In the genomic region with DNA sequence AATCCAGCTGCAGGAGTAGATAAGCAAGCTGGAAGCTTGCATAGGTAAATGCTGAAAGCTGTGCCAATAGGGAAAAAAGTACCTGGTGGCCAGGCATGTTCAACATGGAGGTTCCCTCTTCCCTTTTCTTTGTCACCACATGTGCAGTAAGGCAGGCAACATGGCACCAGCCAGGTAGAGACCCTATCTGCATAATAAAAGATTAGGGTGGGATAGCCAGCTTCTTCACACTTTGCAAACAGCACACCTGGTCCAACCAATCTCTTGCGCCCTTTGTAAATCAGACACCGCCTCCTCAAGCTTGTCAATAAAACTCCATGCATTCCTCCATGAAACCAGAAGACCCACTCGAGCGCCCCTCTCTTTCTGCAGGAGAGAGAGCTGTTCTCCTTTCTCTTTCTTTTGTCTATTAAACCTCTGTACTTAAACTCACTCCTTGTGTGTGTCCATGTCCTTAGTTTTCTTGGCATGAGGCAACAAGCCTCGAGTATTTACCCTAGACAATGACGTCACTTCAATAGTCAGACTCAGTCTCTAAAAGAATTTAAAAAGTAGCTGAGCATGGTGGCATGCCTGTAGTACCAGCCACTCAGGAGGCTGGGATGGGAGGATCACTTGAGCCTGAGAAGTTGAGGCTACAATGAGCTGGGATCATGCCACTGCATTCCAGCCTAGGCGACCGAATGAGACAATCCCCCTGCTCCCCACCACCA, we compare ENCODE assay signal across 27 cellular contexts.
"Had no signal": no experiment of that assay in that cellular context is flagged by ENCODE, and none has a peak within 500 bp of the region (broad histone marks: within the 10 kb centered on the region; RNA-seq: fewer than 3 reads in every experiment).

No MANE protein-coding gene starts in this region.

- H3K4me3 Mint-ChIP-seq: activated B cell treated with CpG ODN at 0.5 μM for 24 hours; activated CD4-positive, alpha-beta T cell treated with anti-CD3 and anti-CD28 coated beads, Interleukin-2, amount 10 ng/mL, durations not matched to agents 24 days and 14 days; activated CD8-positive, alpha-beta memory T cell treated with anti-CD3 and anti-CD28 coated beads, Interleukin-2, amount 10 ng/mL, durations not matched to agents 7 days and 5 days; activated naive CD8-positive, alpha-beta T cell treated with anti-CD3 and anti-CD28 coated beads, Interleukin-2, amount 50 U/mL, for 24 hours; activated T-cell treated with anti-CD3 and anti-CD28 coated beads, Interleukin-2, amount 50 U/mL, for 24 hours; activated T-helper 1 cell treated with anti-CD3 and anti-CD28 coated beads, Interleukin-12 subunit alpha, Interleukin-12 subunit beta, Interleukin-2, Interleukin-4 antibody, amounts not matched to agents 30 ng/mL and 10 ng/mL and 1 ng/mL, durations not matched to agents 14 hours and 24 hours and 36 hours; central memory CD8-positive, alpha-beta T cell; T-helper 17 cell had no signal

- DNase-seq: activated B cell treated with CpG ODN at 0.5 μM for 24 hours; activated CD4-positive, alpha-beta T cell treated with anti-CD3 and anti-CD28 coated beads for 1 hour; activated CD4-positive, alpha-beta T cell treated with anti-CD3 and anti-CD28 coated beads, Interleukin-2, amount 10 ng/mL, durations not matched to agents 24 days and 14 days; activated CD4-positive, alpha-beta T cell treated with anti-CD3 and anti-CD28 coated beads, Interleukin-2, amount 50 U/mL, for 48 hours; activated CD8-positive, alpha-beta memory T cell treated with anti-CD3 and anti-CD28 coated beads, Interleukin-2, amount 10 ng/mL, durations not matched to agents 7 days and 5 days; activated effector memory CD4-positive, alpha-beta T cell treated with Interleukin-2 at 50 U/mL for 16 hours; activated naive CD4-positive, alpha-beta T cell; activated naive CD8-positive, alpha-beta T cell treated with anti-CD3 and anti-CD28 coated beads, Interleukin-2, amount 50 U/mL, for 24 hours; activated T-cell treated with anti-CD3 and anti-CD28 coated beads, Interleukin-2, amount 50 U/mL, for 24 hours; amniotic stem cell; body of pancreas; Kasumi-1; NCI-H1105 treated with DMSO at 0.1 percent for 48 hours; NCI-H1436 treated with DMSO at 0.1 percent for 48 hours; NCI-H187; NCI-H2081 treated with DMSO at 0.1 percent for 48 hours; NCI-H446; NCI-H524; PC-3; SIG-M5; T-helper 17 cell; T-helper 9 cell had no signal

- H3K9me3 ChIP-seq: body of pancreas had no signal

- H3K27ac ChIP-seq: ascending aorta, body of pancreas had no signal

- H3K27ac Mint-ChIP-seq: activated B cell treated with CpG ODN at 0.5 μM for 24 hours; activated CD4-positive, alpha-beta T cell treated with anti-CD3 and anti-CD28 coated beads, Interleukin-2, amount 10 ng/mL, durations not matched to agents 24 days and 14 days; activated CD8-positive, alpha-beta memory T cell treated with anti-CD3 and anti-CD28 coated beads, Interleukin-2, amount 10 ng/mL, durations not matched to agents 7 days and 5 days; activated naive CD4-positive, alpha-beta T cell treated with anti-CD3 and anti-CD28 coated beads, Interleukin-2, amount 50 U/mL, for 72 hours; activated naive CD8-positive, alpha-beta T cell treated with anti-CD3 and anti-CD28 coated beads, Interleukin-2, amount 50 U/mL, for 24 hours; activated T-cell treated with anti-CD3 and anti-CD28 coated beads, Interleukin-2, amount 50 U/mL, for 24 hours; activated T-helper 1 cell treated with anti-CD3 and anti-CD28 coated beads, Interleukin-12 subunit alpha, Interleukin-12 subunit beta, Interleukin-2, Interleukin-4 antibody, amounts not matched to agents 30 ng/mL and 10 ng/mL and 1 ng/mL, durations not matched to agents 14 hours and 24 hours and 36 hours; T-helper 17 cell had no signal

- H3K27me3 Mint-ChIP-seq: activated B cell treated with CpG ODN at 0.5 μM for 24 hours; activated CD8-positive, alpha-beta memory T cell treated with anti-CD3 and anti-CD28 coated beads, Interleukin-2, amount 10 ng/mL, durations not matched to agents 7 days and 5 days; activated naive CD8-positive, alpha-beta T cell treated with anti-CD3 and anti-CD28 coated beads, Interleukin-2, amount 50 U/mL, for 24 hours; activated T-cell treated with anti-CD3 and anti-CD28 coated beads, Interleukin-2, amount 50 U/mL, for 24 hours; central memory CD8-positive, alpha-beta T cell; T-helper 17 cell had no signal

- ATAC-seq: activated CD8-positive, alpha-beta memory T cell treated with anti-CD3 and anti-CD28 coated beads, Interleukin-2, amount 10 ng/mL, durations not matched to agents 7 days and 5 days; activated naive CD4-positive, alpha-beta T cell treated with anti-CD3 and anti-CD28 coated beads, Interleukin-2, amount 50 U/mL, for 72 hours; activated naive CD8-positive, alpha-beta T cell treated with anti-CD3 and anti-CD28 coated beads, Interleukin-2, amount 50 U/mL, for 24 hours; body of pancreas; PC-3; T-helper 17 cell had no signal

- H3K27me3 ChIP-seq: ascending aorta, body of pancreas had no signal

- H3K9me3 Mint-ChIP-seq: central memory CD8-positive, alpha-beta T cell had no signal

- H3K4me3 ChIP-seq: ascending aorta, body of pancreas had no signal

- H3K4me1 ChIP-seq: ascending aorta, body of pancreas had no signal

- FAIRE-seq: RCC 7860 had no signal

- H3K4me1 Mint-ChIP-seq: T-helper 17 cell had no signal
